Comparison of ENCODE assay signal across 1 cellular context in the genomic region with DNA sequence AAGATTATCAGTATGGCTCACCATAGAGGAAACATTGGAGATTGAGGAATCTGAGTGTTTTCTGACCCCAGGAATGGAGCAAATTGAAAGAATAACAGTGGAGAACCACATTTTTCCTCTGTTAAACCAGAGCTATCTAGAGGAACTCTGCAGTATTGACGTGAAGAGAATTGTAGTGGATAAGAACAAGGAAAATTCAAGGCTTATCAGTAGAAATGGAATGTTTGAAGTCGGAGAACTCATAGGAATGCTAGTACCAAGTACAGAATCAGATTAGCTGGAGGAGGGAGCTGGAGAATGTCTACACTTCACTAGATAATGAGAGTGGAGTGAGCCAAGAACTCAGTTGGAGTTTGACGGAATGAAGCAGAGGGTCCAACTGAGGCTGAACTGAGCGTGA.
TF ChIP-seq lines count a peak whose summit lies in the region.

No MANE protein-coding gene starts in this region.

TF ChIP-seq in GM23338, 12 proteins besides CTCF, POLR2A, EP300 and RAD21 (continued from another document):
- TF ChIP-seq REST (IDR thresholded peaks at IDR 0.05; ENCODE audit: unreplicated experiment) (no peak), EZH2phosphoT487 (IDR thresholded peaks at IDR 0.05; ENCODE audit: unreplicated experiment) (no peak), NANOG (IDR thresholded peaks at IDR 0.05; ENCODE audit: borderline replicate concordance) (no peak), STAT1 (IDR thresholded peaks at IDR 0.05; ENCODE audit: unreplicated experiment) (no peak), CREB1 (CRISPR knock-in tag; IDR thresholded peaks at IDR 0.05; ENCODE audit: low read depth) (no peak), ZNF114 (CRISPR knock-in tag; IDR thresholded peaks at IDR 0.05) (no peak), POLR2AphosphoS5 (IDR thresholded peaks at IDR 0.05; ENCODE audit: low read depth) (no peak), EZH2 (IDR thresholded peaks at IDR 0.05; ENCODE audit: low read depth, unreplicated experiment) (no peak), ZNF331 (CRISPR knock-in tag; IDR thresholded peaks at IDR 0.05; ENCODE audit: low read depth) (no peak), JUNB (IDR thresholded peaks at IDR 0.05; ENCODE audit: unreplicated experiment) (no peak), ZNF462 (CRISPR knock-in tag; IDR thresholded peaks at IDR 0.05) (no peak)
